1 cellular context compared by ENCODE assay signal in genomic region chr1:20448626-20449215, GRCh38.
TF ChIP-seq lines count a peak whose summit lies in the region.

No MANE protein-coding gene starts in this region.

TF ChIP-seq in H1, 55 proteins besides CTCF, POLR2A, EP300 and RAD21 (continued from another document):
- no peak for TF ChIP-seq NANOG (IDR thresholded peaks at IDR 0.05; ENCODE audit: insufficient read depth, low read depth, low read length, poor library complexity, severe bottlenecking)
- no peak for TF ChIP-seq TEAD4 (IDR thresholded peaks at IDR 0.05; ENCODE audit: low read depth, low read length)
- TF ChIP-seq SIX5 (IDR thresholded peaks at IDR 0.05; ENCODE audit: low read depth, low read length), result no peak
- TF ChIP-seq TAF7 (optimal IDR thresholded peaks at IDR 0.05; ENCODE audit: borderline replicate concordance, low read depth, low read length), result no peak
- TF ChIP-seq CHD2 (IDR thresholded peaks at IDR 0.05; ENCODE audit: low read length), result no peak
- no peak for TF ChIP-seq HDAC2 (IDR thresholded peaks at IDR 0.05; ENCODE audit: borderline replicate concordance in 1 of 2, low read depth in 2 of 2, low read length in 2 of 2)
- TF ChIP-seq, protein P1, sequence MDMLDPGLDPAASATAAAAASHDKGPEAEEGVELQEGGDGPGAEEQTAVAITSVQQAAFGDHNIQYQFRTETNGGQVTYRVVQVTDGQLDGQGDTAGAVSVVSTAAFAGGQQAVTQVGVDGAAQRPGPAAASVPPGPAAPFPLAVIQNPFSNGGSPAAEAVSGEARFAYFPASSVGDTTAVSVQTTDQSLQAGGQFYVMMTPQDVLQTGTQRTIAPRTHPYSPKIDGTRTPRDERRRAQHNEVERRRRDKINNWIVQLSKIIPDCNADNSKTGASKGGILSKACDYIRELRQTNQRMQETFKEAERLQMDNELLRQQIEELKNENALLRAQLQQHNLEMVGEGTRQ (IDR thresholded peaks at IDR 0.05; ENCODE audit: low read length), result no peak
- no peak for TF ChIP-seq HDAC6 (IDR thresholded peaks at IDR 0.05; ENCODE audit: low read depth, low read length)
- no peak for TF ChIP-seq CREB1 (IDR thresholded peaks at IDR 0.05)
- TF ChIP-seq, protein P2, sequence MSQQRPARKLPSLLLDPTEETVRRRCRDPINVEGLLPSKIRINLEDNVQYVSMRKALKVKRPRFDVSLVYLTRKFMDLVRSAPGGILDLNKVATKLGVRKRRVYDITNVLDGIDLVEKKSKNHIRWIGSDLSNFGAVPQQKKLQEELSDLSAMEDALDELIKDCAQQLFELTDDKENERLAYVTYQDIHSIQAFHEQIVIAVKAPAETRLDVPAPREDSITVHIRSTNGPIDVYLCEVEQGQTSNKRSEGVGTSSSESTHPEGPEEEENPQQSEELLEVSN (IDR thresholded peaks at IDR 0.05), result no peak
- TF ChIP-seq SRF (IDR thresholded peaks at IDR 0.05; ENCODE audit: low read depth, low read length), result no peak
- no peak for TF ChIP-seq RFX5 (IDR thresholded peaks at IDR 0.05; ENCODE audit: borderline replicate concordance, low read depth, low read length)
- no peak for TF ChIP-seq JUND (IDR thresholded peaks at IDR 0.05; ENCODE audit: low read length)
- no peak for TF ChIP-seq TBP (IDR thresholded peaks at IDR 0.05; ENCODE audit: low read depth, low read length)
TF ChIP-seq in H1: peak in this region for 0.
